1 cellular context compared by ENCODE assay signal in genomic region chr20:57685134-57685851, GRCh38.
TF ChIP-seq lines count a peak whose summit lies in the region.

No MANE protein-coding gene starts in this region.

TF ChIP-seq in GM23338, 12 proteins besides CTCF, POLR2A, EP300 and RAD21:
- TF ChIP-seq REST (IDR thresholded peaks at IDR 0.05; ENCODE audit: unreplicated experiment) = no peak
- no peak for TF ChIP-seq NANOG (IDR thresholded peaks at IDR 0.05; ENCODE audit: borderline replicate concordance)
- TF ChIP-seq, protein P1, sequence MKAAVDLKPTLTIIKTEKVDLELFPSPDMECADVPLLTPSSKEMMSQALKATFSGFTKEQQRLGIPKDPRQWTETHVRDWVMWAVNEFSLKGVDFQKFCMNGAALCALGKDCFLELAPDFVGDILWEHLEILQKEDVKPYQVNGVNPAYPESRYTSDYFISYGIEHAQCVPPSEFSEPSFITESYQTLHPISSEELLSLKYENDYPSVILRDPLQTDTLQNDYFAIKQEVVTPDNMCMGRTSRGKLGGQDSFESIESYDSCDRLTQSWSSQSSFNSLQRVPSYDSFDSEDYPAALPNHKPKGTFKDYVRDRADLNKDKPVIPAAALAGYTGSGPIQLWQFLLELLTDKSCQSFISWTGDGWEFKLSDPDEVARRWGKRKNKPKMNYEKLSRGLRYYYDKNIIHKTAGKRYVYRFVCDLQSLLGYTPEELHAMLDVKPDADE (IDR thresholded peaks at IDR 0.05) = no peak
- TF ChIP-seq STAT1 (IDR thresholded peaks at IDR 0.05; ENCODE audit: unreplicated experiment) = no peak
- TF ChIP-seq EZH2 (IDR thresholded peaks at IDR 0.05; ENCODE audit: low read depth, unreplicated experiment) = no peak
- no peak for TF ChIP-seq ZNF462 (CRISPR knock-in tag; IDR thresholded peaks at IDR 0.05)
- TF ChIP-seq ZNF331 (CRISPR knock-in tag; IDR thresholded peaks at IDR 0.05; ENCODE audit: low read depth) = no peak
- no peak for TF ChIP-seq JUNB (IDR thresholded peaks at IDR 0.05; ENCODE audit: unreplicated experiment)
- TF ChIP-seq ZNF114 (CRISPR knock-in tag; IDR thresholded peaks at IDR 0.05) = no peak
- TF ChIP-seq CREB1 (CRISPR knock-in tag; IDR thresholded peaks at IDR 0.05; ENCODE audit: low read depth) = no peak
